21 cellular contexts compared by ENCODE assay signal in genomic region chr3:14303336-14304100, GRCh38.
DNase-seq lines count a peak whose midpoint lies in the region; TF ChIP-seq lines count a peak whose summit lies in the region.
"Had no signal": no experiment of that assay in that cellular context is flagged by ENCODE, and none has a peak within 500 bp of the region (broad histone marks: within the 10 kb centered on the region; RNA-seq: fewer than 3 reads in every experiment).

No MANE protein-coding gene starts in this region.

- no peaks in the 10 kb centered on the region for H4K20me1 ChIP-seq in Loucy (ENCODE audit: insufficient read depth, low read length, poor library complexity, severe bottlenecking)

- H3K27ac ChIP-seq in CD8-positive, alpha-beta memory T cell (ENCODE audit: low read depth, low read length) = no peak overlapping the region
- no peak overlapping the region for H3K27ac ChIP-seq in neuronal stem cell (replicated peaks; ENCODE audit: low read length)
- no peak overlapping the region for H3K27ac ChIP-seq in adrenal gland
- H3K27ac ChIP-seq: PC-9, SJSA1 had no signal

- no peaks in the 10 kb centered on the region for H3K9me2 ChIP-seq in Loucy (replicated peaks; ENCODE audit: low read depth, low read length)

- H4K8ac ChIP-seq in neuronal stem cell (ENCODE audit: low read depth, low read length) = no peak overlapping the region

- H2AFZ ChIP-seq in Loucy (ENCODE audit: low read length) = no peak overlapping the region
- H2AFZ ChIP-seq in neuronal stem cell (ENCODE audit: low read length) = no peak overlapping the region
- H2AFZ ChIP-seq: PC-9 had no signal

- no peak overlapping the region for H2BK5ac ChIP-seq in neuronal stem cell (ENCODE audit: low read length)

- no peaks in the 10 kb centered on the region for H3K27me3 ChIP-seq in CD8-positive, alpha-beta memory T cell (ENCODE audit: insufficient read depth, low read length, poor library complexity, severe bottlenecking)
- H3K27me3 ChIP-seq in Loucy (ENCODE audit: insufficient read depth, low read length, poor library complexity, severe bottlenecking) (peaks cover 8% of the 10 kb centered on the region), neuronal stem cell (ENCODE audit: control insufficient read depth in 3 of 3, insufficient read depth in 3 of 3, low read depth in 1 of 3, low read length in 3 of 3) (peaks cover 0 to 48% (median under 1%) of the 10 kb centered on the region in 3 experiments), adrenal gland (no peaks in the 10 kb centered on the region)
- H3K27me3 ChIP-seq: SJSA1 had no signal

- no peak overlapping the region for H3K4me3 ChIP-seq in CD8-positive, alpha-beta memory T cell (ENCODE audit: low read length)
- H3K4me3 ChIP-seq in Loucy (ENCODE audit: low read length, poor library complexity, severe bottlenecking) (peak overlapping the region; percentile 27), cardiac fibroblast (replicated peaks in 1 of 2; ENCODE audit: low read depth in 2 of 2, low read length in 2 of 2) (no peak overlapping the region), neuronal stem cell (ENCODE audit: low read length in 2 of 2) (peak overlapping the region in 1 of 2 donors; percentile 40), adrenal gland (no peak overlapping the region)
- H3K4me3 ChIP-seq: heart right ventricle, PC-9, SJSA1 had no signal

- H3K4me2 ChIP-seq in Loucy (ENCODE audit: low read depth, low read length, poor library complexity, severe bottlenecking) = peak overlapping the region; percentile 53
- H3K4me2 ChIP-seq in neuronal stem cell (ENCODE audit: insufficient read depth, low read length, poor library complexity, severe bottlenecking) = no peak overlapping the region
- H3K4me2 ChIP-seq: PC-9 had no signal

- H3K9me3 ChIP-seq in CD8-positive, alpha-beta memory T cell (ENCODE audit: low read length) = no peaks in the 10 kb centered on the region
- H3K9me3 ChIP-seq in Loucy (ENCODE audit: insufficient read depth, low read depth, low read length) (no peaks in the 10 kb centered on the region), neuronal stem cell (replicated peaks in 1 of 2; ENCODE audit: control insufficient read depth in 2 of 2, insufficient read depth in 1 of 2, low read depth in 1 of 2, low read length in 2 of 2) (no peaks in the 10 kb centered on the region), adrenal gland (replicated peaks in 1 of 3) (no peaks in the 10 kb centered on the region)
- H3K9me3 ChIP-seq: heart right ventricle, SJSA1 had no signal

- H2AK5ac ChIP-seq in neuronal stem cell (ENCODE audit: low read depth, low read length) = peak overlapping the region; percentile 36

- H2BK15ac ChIP-seq in neuronal stem cell (ENCODE audit: low read length) = peak overlapping the region; percentile 32

- no peak overlapping the region for H3K14ac ChIP-seq in neuronal stem cell (ENCODE audit: low read length)

- WGBS in neuronal stem cell (ENCODE audit: extremely low coverage in 2 of 2, insufficient read length in 2 of 2, insufficient replicate concordance in 1 of 2), 2 donors = no CpG with 5 or more reads among the region's 7 CpGs
- 74 to 97% (median 85%) methylated on average over 5 to 7 of the region's 7 CpGs for WGBS in adrenal gland, 4 donors

- TF ChIP-seq CTCF in Loucy (conservative IDR thresholded peaks at IDR 0.05; ENCODE audit: low read length) (no peak), cardiac fibroblast (IDR thresholded peaks at IDR 0.05; ENCODE audit: low read depth, low read length) (no peak), adrenal gland (IDR thresholded peaks at IDR 0.05) (no peak), progenitor cell of endocrine pancreas (IDR thresholded peaks at IDR 0.05; ENCODE audit: unreplicated experiment) (no peak)

- H3K79me2 ChIP-seq in Loucy (ENCODE audit: insufficient read depth, low read length) = no peaks in the 10 kb centered on the region

- no peak overlapping the region for H3K23ac ChIP-seq in neuronal stem cell (ENCODE audit: low read depth, low read length, poor library complexity)

- H3K9me3 Mint-ChIP-seq in CD8-positive, alpha-beta memory T cell = no peaks in the 10 kb centered on the region
- no peaks in the 10 kb centered on the region for H3K9me3 Mint-ChIP-seq in progenitor cell of endocrine pancreas (ENCODE audit: low read depth)
- H3K9me3 Mint-ChIP-seq: activated T-helper 2 cell treated with anti-CD3 and anti-CD28 coated beads, Interferon-gamma antibody, Interleukin-2, Interleukin-4, amounts not matched to agents 10 μg/mL and 5 μg/mL and 100 μg/mL, durations not matched to agents 14 hours and 24 hours and 36 hours; naive B cell had no signal

- TF ChIP-seq POLR2A in adrenal gland (IDR thresholded peaks at IDR 0.05) = no peak

- no peak overlapping the region for H3K18ac ChIP-seq in neuronal stem cell (ENCODE audit: low read length)

- H3K27ac Mint-ChIP-seq in CD8-positive, alpha-beta memory T cell = peak overlapping the region in 5 of 8 donors; percentile 8 to 74 (median 55)
- H3K27ac Mint-ChIP-seq in progenitor cell of endocrine pancreas = no peak overlapping the region
- H3K27ac Mint-ChIP-seq: activated CD8-positive, alpha-beta memory T cell treated with anti-CD3 and anti-CD28 coated beads, Interleukin-2, amount 10 ng/mL, durations not matched to agents 7 days and 5 days; activated T-helper 2 cell treated with anti-CD3 and anti-CD28 coated beads, Interferon-gamma antibody, Interleukin-2, Interleukin-4, amounts not matched to agents 10 μg/mL and 5 μg/mL and 100 μg/mL, durations not matched to agents 14 hours and 24 hours and 36 hours had no signal

- H2BK120ac ChIP-seq in neuronal stem cell (ENCODE audit: low read depth, low read length) = no peak overlapping the region

- H2BK12ac ChIP-seq in neuronal stem cell (ENCODE audit: low read length) = no peak overlapping the region

- H3K79me1 ChIP-seq in neuronal stem cell (ENCODE audit: low read depth, low read length) = no peaks in the 10 kb centered on the region

- POLR2A ChIA-PET in CD8-positive, alpha-beta memory T cell (lab: Charles Lee) = no interaction called here

- H3K9ac ChIP-seq in Loucy (ENCODE audit: low read depth, low read length, poor library complexity, severe bottlenecking) (no peak overlapping the region), neuronal stem cell (ENCODE audit: low read depth, low read length, poor library complexity) (no peak overlapping the region)

- CTCF ChIA-PET in CD8-positive, alpha-beta memory T cell (lab: Charles Lee) = no interaction called here

- H3K4ac ChIP-seq in neuronal stem cell (ENCODE audit: low read length) = no peak overlapping the region

- H3K36me3 ChIP-seq in CD8-positive, alpha-beta memory T cell (ENCODE audit: insufficient read depth, low read length) = no peaks in the 10 kb centered on the region
- H3K36me3 ChIP-seq in Loucy (ENCODE audit: insufficient read depth, low read length) (no peaks in the 10 kb centered on the region), neuronal stem cell (replicated peaks in 1 of 2; ENCODE audit: control insufficient read depth in 2 of 2, insufficient read depth in 2 of 2, low read length in 2 of 2) (no peaks in the 10 kb centered on the region), adrenal gland (replicated peaks in 1 of 2) (no peaks in the 10 kb centered on the region)
- H3K36me3 ChIP-seq: heart right ventricle, SJSA1 had no signal

- intact Hi-C loops in adrenal gland (cut with DNase I) = no loop called here

- peaks cover 0 to 2% (median 0%) of the 10 kb centered on the region in 3 donors for H3K36me3 Mint-ChIP-seq in CD8-positive, alpha-beta memory T cell
- no peaks in the 10 kb centered on the region for H3K36me3 Mint-ChIP-seq in progenitor cell of endocrine pancreas (ENCODE audit: insufficient read depth)
- H3K36me3 Mint-ChIP-seq: activated CD8-positive, alpha-beta memory T cell treated with anti-CD3 and anti-CD28 coated beads, Interleukin-2, amount 10 ng/mL, durations not matched to agents 7 days and 5 days; naive B cell had no signal

- no peak overlapping the region for H4K91ac ChIP-seq in neuronal stem cell (ENCODE audit: low read depth, low read length, poor library complexity)

- DNase-seq in CD8-positive, alpha-beta memory T cell = peak in 1 of 5 donors; percentile 36
- DNase-seq in cardiac fibroblast (ENCODE audit: low read depth in 2 of 2) = peak; percentile 14 to 26
- no peak for DNase-seq in neuronal stem cell (ENCODE audit: low spot score)
- DNase-seq in adrenal gland = no peak
- DNase-seq in G401 (ENCODE audit: low spot score) = no peak
- DNase-seq in GM19240 (ENCODE audit: insufficient read length, low spot score) = no peak
- no peak for DNase-seq in progenitor cell of endocrine pancreas (ENCODE audit: low spot score, unreplicated experiment)
- DNase-seq: activated CD4-positive, CD25-positive, alpha-beta regulatory T cell; activated CD8-positive, alpha-beta memory T cell treated with anti-CD3 and anti-CD28 coated beads, Interleukin-2, amount 10 ng/mL, durations not matched to agents 7 days and 5 days; AML-193; amygdala; effector memory CD4-positive, alpha-beta T cell; islet precursor cell; naive B cell; NCI-H2029 treated with DMSO at 0.1 percent for 48 hours; NCI-H510A treated with DMSO at 0.1 percent for 48 hours; PC-9 had no signal

- H3K4me1 ChIP-seq in CD8-positive, alpha-beta memory T cell (ENCODE audit: insufficient read depth, low read length) = no peaks in the 10 kb centered on the region
- peaks cover 20% of the 10 kb centered on the region for H3K4me1 ChIP-seq in Loucy (ENCODE audit: insufficient read depth, low read length, poor library complexity, severe bottlenecking)
- H3K4me1 ChIP-seq in neuronal stem cell (ENCODE audit: control insufficient read depth in 2 of 2, insufficient read depth in 1 of 2, low read depth in 1 of 2, low read length in 2 of 2) = no peaks in the 10 kb centered on the region
- H3K4me1 ChIP-seq in adrenal gland (replicated peaks in 1 of 2) = peaks cover 0 to 12% of the 10 kb centered on the region in 2 donors
- H3K4me1 ChIP-seq: SJSA1 had no signal

- no peaks in the 10 kb centered on the region for H3F3A ChIP-seq in Loucy (ENCODE audit: low read depth)

- H3K4me1 Mint-ChIP-seq in CD8-positive, alpha-beta memory T cell = peaks cover 13 to 21% (median 20%) of the 10 kb centered on the region in 3 donors
- H3K4me1 Mint-ChIP-seq in progenitor cell of endocrine pancreas (ENCODE audit: low read depth) = no peaks in the 10 kb centered on the region

- peak overlapping the region in 5 of 7 donors; percentile 3 to 70 (median 58) for H3K4me3 Mint-ChIP-seq in CD8-positive, alpha-beta memory T cell
- no peak overlapping the region for H3K4me3 Mint-ChIP-seq in progenitor cell of endocrine pancreas (ENCODE audit: low read depth)
- H3K4me3 Mint-ChIP-seq: activated CD8-positive, alpha-beta memory T cell treated with anti-CD3 and anti-CD28 coated beads, Interleukin-2, amount 10 ng/mL, durations not matched to agents 7 days and 5 days; naive B cell had no signal

- peaks cover 10 to 31% of the 10 kb centered on the region in 2 donors for H3K27me3 Mint-ChIP-seq in CD8-positive, alpha-beta memory T cell
- peaks cover 48% of the 10 kb centered on the region for H3K27me3 Mint-ChIP-seq in progenitor cell of endocrine pancreas

- in situ Hi-C loops in G401 (cut with HindIII; ENCODE audit: low sequenced_read_pairs) = no loop called here

Comparison
In these comparisons a context has a peak if more than half of its experiments do, and no peak if none do; other contexts are left out.
1. DNase-seq: peak in cardiac fibroblast (2 of 2); none in neuronal stem cell (single experiment), adrenal gland (0 of 7), G401 (single experiment), GM19240 (single experiment) and progenitor cell of endocrine pancreas (single experiment).